Comparison of ENCODE assay signal across 28 cellular contexts in genomic region chr3:127363171-127363570, GRCh38.
"Had no signal": no experiment of that assay in that cellular context is flagged by ENCODE, and none has a peak within 500 bp of the region (broad histone marks: within the 10 kb centered on the region; RNA-seq: fewer than 3 reads in every experiment).

No MANE protein-coding gene starts in this region.

- H3K27me3 ChIP-seq: right atrium auricular region, tibial nerve, upper lobe of left lung, uterus had no signal

- H3K4me3 ChIP-seq: gastrocnemius medialis, mucosa of descending colon, prostate gland, right atrium auricular region, smooth muscle cell, thoracic aorta, tibial nerve, upper lobe of left lung, uterus had no signal

- ATAC-seq: esophagus mucosa, gastrocnemius medialis, left lobe of liver, mucosa of descending colon, sciatic nerve had no signal

- H3K9me3 Mint-ChIP-seq: natural killer cell treated with Interleukin-12 subunit alpha and Interleukin-12 subunit beta and Interleukin-15 and Interleukin-18, amount 100 ng/mL, for 72 hours; stimulated activated naive CD8-positive, alpha-beta T cell treated with anti-CD3 and anti-CD28 coated beads, Interleukin-15, Interleukin-2, amounts not matched to agents 100 ng/mL and 50 ng/mL, for 24 hours had no signal

- H3K4me2 ChIP-seq: smooth muscle cell had no signal

- H3K4me1 Mint-ChIP-seq: mesothelial cell of epicardium, naive B cell had no signal

- FAIRE-seq: keratinocyte had no signal

- H3K9me3 ChIP-seq: gastrocnemius medialis, mucosa of descending colon, prostate gland, right atrium auricular region, thoracic aorta, upper lobe of left lung, uterus had no signal

- H3K36me3 Mint-ChIP-seq: mesothelial cell of epicardium; naive B cell; natural killer cell treated with Interleukin-12 subunit alpha and Interleukin-12 subunit beta and Interleukin-15 and Interleukin-18, amount 100 ng/mL, for 72 hours had no signal

- H3K4me3 Mint-ChIP-seq: endodermal cell; mesothelial cell of epicardium; natural killer cell treated with Interleukin-12 subunit alpha and Interleukin-12 subunit beta and Interleukin-15 and Interleukin-18, amount 100 ng/mL, for 72 hours; neural crest cell; stimulated activated naive CD8-positive, alpha-beta T cell treated with anti-CD3 and anti-CD28 coated beads, Interleukin-15, Interleukin-2, amounts not matched to agents 100 ng/mL and 50 ng/mL, for 24 hours had no signal

- H3K27ac Mint-ChIP-seq: endodermal cell; mesothelial cell of epicardium; naive B cell; natural killer cell treated with Interleukin-12 subunit alpha and Interleukin-12 subunit beta and Interleukin-15 and Interleukin-18, amount 100 ng/mL, for 72 hours; stimulated activated naive CD8-positive, alpha-beta T cell treated with anti-CD3 and anti-CD28 coated beads, Interleukin-15, Interleukin-2, amounts not matched to agents 100 ng/mL and 50 ng/mL, for 24 hours had no signal

- H3K36me3 ChIP-seq: gastrocnemius medialis, prostate gland, right atrium auricular region, thoracic aorta, tibial nerve, upper lobe of left lung, uterus had no signal

- DNase-seq: effector CD8-positive, alpha-beta T cell; endodermal cell; foreskin fibroblast; gastrocnemius medialis; head of caudate nucleus; mesenchymal stem cell; mucosa of descending colon; naive B cell; stimulated activated CD4-positive, alpha-beta T cell treated with anti-CD3 and anti-CD28 coated beads, Interleukin-12 subunit alpha, Interleukin-12 subunit beta, amount 100 ng/mL, for 4 hours; stimulated activated CD4-positive, alpha-beta T cell treated with anti-CD3 and anti-CD28 coated beads, Interleukin-1b, Interleukin-23, amount 100 ng/mL, for 48 hours; stimulated activated CD4-positive, alpha-beta T cell treated with anti-CD3 and anti-CD28 coated beads, Interleukin-4, amount 100 ng/mL, for 1 hour; stimulated activated CD8-positive, alpha-beta memory T cell treated with anti-CD3 and anti-CD28 coated beads, Interleukin-4, amount 100 ng/mL, for 48 hours; upper lobe of left lung; uterus had no signal

- H3K4me1 ChIP-seq: gastrocnemius medialis, prostate gland, right atrium auricular region, tibial nerve, upper lobe of left lung, uterus had no signal

- H3K27ac ChIP-seq: epithelial cell of prostate, gastrocnemius medialis, prostate gland, right atrium auricular region, thoracic aorta, tibial nerve, upper lobe of left lung, uterus had no signal
